In the genomic region with DNA sequence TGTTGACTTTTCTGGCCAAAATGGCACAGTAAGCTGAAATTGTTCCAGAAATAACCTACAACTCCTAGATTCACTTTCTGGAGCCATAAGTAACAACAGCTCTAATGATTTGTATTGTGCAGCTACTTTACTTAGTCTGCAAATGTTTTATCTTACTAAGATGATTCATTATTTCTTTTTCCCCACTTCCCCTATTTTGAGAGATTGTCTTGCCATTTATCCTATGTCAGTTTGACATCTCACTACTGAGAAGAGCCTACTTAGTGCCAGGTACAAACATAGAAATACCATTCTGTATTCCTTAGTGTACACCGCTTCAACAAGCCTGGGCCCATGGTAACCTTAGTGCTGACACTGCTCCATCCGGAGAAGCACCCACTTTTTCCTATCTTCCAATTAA, we compare ENCODE assay signal across 25 cellular contexts.
"Had no signal": no experiment of that assay in that cellular context is flagged by ENCODE, and none has a peak within 500 bp of the region (broad histone marks: within the 10 kb centered on the region; RNA-seq: fewer than 3 reads in every experiment).

No MANE protein-coding gene starts in this region.

- H3K27me3 ChIP-seq: brain microvascular endothelial cell, cardiac muscle cell, MG63 had no signal

- DNase-seq: activated CD4-positive, alpha-beta T cell treated with anti-CD3 and anti-CD28 coated beads for 36 hours; activated CD8-positive, alpha-beta memory T cell treated with anti-CD3 and anti-CD28 coated beads, Interleukin-2, amount 50 U/mL, for 4 hours; activated CD8-positive, alpha-beta T cell treated with anti-CD3 and anti-CD28 coated beads for 36 hours; activated gamma-delta T cell treated with Interleukin-2 at 50 U/mL for 16 hours; activated naive CD4-positive, alpha-beta T cell treated with anti-CD3 and anti-CD28 coated beads, Interleukin-2, amount 10 ng/mL, durations not matched to agents 7 days and 5 days; activated naive CD8-positive, alpha-beta T cell treated with anti-CD3 and anti-CD28 coated beads for 36 hours; activated T-cell treated with anti-CD3 and anti-CD28 coated beads, Interleukin-2, amount 50 U/mL, for 72 hours; brain microvascular endothelial cell; MG63; NCI-H1092 treated with DMSO at 0.1 percent for 48 hours; NCI-H1417 treated with DMSO at 0.1 percent for 48 hours; NCI-H187 treated with DMSO at 0.1 percent for 48 hours; NCI-H2081 treated with DMSO at 0.1 percent for 48 hours; NCI-H446; NCI-H524; RPMI8226; T-cell had no signal

- H3K4me3 Mint-ChIP-seq: activated CD4-positive, alpha-beta T cell treated with anti-CD3 and anti-CD28 coated beads for 36 hours; activated CD8-positive, alpha-beta T cell treated with anti-CD3 and anti-CD28 coated beads for 36 hours; activated naive CD4-positive, alpha-beta T cell treated with anti-CD3 and anti-CD28 coated beads, Interleukin-2, amount 10 ng/mL, durations not matched to agents 7 days and 5 days; activated naive CD8-positive, alpha-beta T cell treated with anti-CD3 and anti-CD28 coated beads for 36 hours; activated T-cell treated with anti-CD3 and anti-CD28 coated beads, Interleukin-2, amount 50 U/mL, for 72 hours; IgD-negative memory B cell; T-cell had no signal

- H3K36me3 Mint-ChIP-seq: activated naive CD4-positive, alpha-beta T cell treated with anti-CD3 and anti-CD28 coated beads, Interleukin-2, amount 10 ng/mL, durations not matched to agents 7 days and 5 days; activated naive CD8-positive, alpha-beta T cell treated with anti-CD3 and anti-CD28 coated beads for 36 hours; IgD-negative memory B cell; T-cell had no signal

- H3K27ac ChIP-seq: brain microvascular endothelial cell, cardiac muscle cell, KMS-11, SK-N-MC, VCaP had no signal

- H3K4me2 ChIP-seq: KMS-11 had no signal

- H3K4me3 ChIP-seq: cardiac muscle cell, MG63, SK-N-MC had no signal

- H3K9ac ChIP-seq: KMS-11 had no signal

- ATAC-seq: activated CD4-positive, alpha-beta T cell treated with anti-CD3 and anti-CD28 coated beads for 36 hours; activated CD8-positive, alpha-beta T cell treated with anti-CD3 and anti-CD28 coated beads for 36 hours; activated T-cell treated with anti-CD3 and anti-CD28 coated beads, Interleukin-2, amount 50 U/mL, for 72 hours; Panc1; Right ventricle myocardium inferior; T-cell had no signal

- H3K27me3 Mint-ChIP-seq: activated CD4-positive, alpha-beta T cell treated with anti-CD3 and anti-CD28 coated beads for 36 hours; activated CD8-positive, alpha-beta T cell treated with anti-CD3 and anti-CD28 coated beads for 36 hours; activated naive CD4-positive, alpha-beta T cell treated with anti-CD3 and anti-CD28 coated beads, Interleukin-2, amount 10 ng/mL, durations not matched to agents 7 days and 5 days; activated naive CD8-positive, alpha-beta T cell treated with anti-CD3 and anti-CD28 coated beads for 36 hours had no signal

- H3K36me3 ChIP-seq: brain microvascular endothelial cell, cardiac muscle cell, MG63 had no signal

- H3K27ac Mint-ChIP-seq: activated CD4-positive, alpha-beta T cell treated with anti-CD3 and anti-CD28 coated beads for 36 hours; activated CD8-positive, alpha-beta T cell treated with anti-CD3 and anti-CD28 coated beads for 36 hours; activated naive CD4-positive, alpha-beta T cell treated with anti-CD3 and anti-CD28 coated beads, Interleukin-2, amount 10 ng/mL, durations not matched to agents 7 days and 5 days; activated naive CD8-positive, alpha-beta T cell treated with anti-CD3 and anti-CD28 coated beads for 36 hours; activated T-cell treated with anti-CD3 and anti-CD28 coated beads, Interleukin-2, amount 50 U/mL, for 72 hours; activated T-helper 2 cell treated with anti-CD3 and anti-CD28 coated beads, Interferon-gamma antibody, Interleukin-2, Interleukin-4, amounts not matched to agents 10 μg/mL and 5 μg/mL and 100 μg/mL, durations not matched to agents 14 hours and 24 hours and 36 hours; IgD-negative memory B cell; T-cell had no signal

- H3K9me3 ChIP-seq: MG63 had no signal
